Comparison of ENCODE assay signal across 16 cellular contexts in genomic region chr7:98772242-98772603, GRCh38.
DNase-seq lines count a peak whose midpoint lies in the region; ATAC-seq lines count a peak whose summit lies in the region.
"Had no signal": no experiment of that assay in that cellular context is flagged by ENCODE, and none has a peak within 500 bp of the region (broad histone marks: within the 10 kb centered on the region; RNA-seq: fewer than 3 reads in every experiment).

No MANE protein-coding gene starts in this region.

- POLR2A ChIA-PET in activated CD4-positive, alpha-beta T cell treated with anti-CD3 and anti-CD28 coated beads, Interleukin-2, amount 10 ng/mL, durations not matched to agents 7 days and 5 days (lab: Charles Lee) = no interaction called here
- POLR2A ChIA-PET in activated CD4-positive, alpha-beta memory T cell treated with anti-CD3 and anti-CD28 coated beads, Interleukin-2, amount 10 ng/mL, durations not matched to agents 7 days and 5 days (lab: Charles Lee) = no interaction called here

- H3K36me3 Mint-ChIP-seq in activated CD4-positive, alpha-beta T cell treated with anti-CD3 and anti-CD28 coated beads, Interleukin-2, amount 10 ng/mL, durations not matched to agents 7 days and 5 days (ENCODE audit: low read depth) = no peaks in the 10 kb centered on the region
- no peaks in the 10 kb centered on the region for H3K36me3 Mint-ChIP-seq in activated CD4-positive, alpha-beta memory T cell treated with anti-CD3 and anti-CD28 coated beads, Interleukin-2, amount 10 ng/mL, durations not matched to agents 7 days and 5 days (ENCODE audit: low read depth)
- H3K36me3 Mint-ChIP-seq: activated CD4-positive, alpha-beta memory T cell treated with anti-CD3 and anti-CD28 coated beads for 36 hours had no signal

- no peak overlapping the region for H3K4me3 Mint-ChIP-seq in activated CD4-positive, alpha-beta T cell treated with anti-CD3 and anti-CD28 coated beads, Interleukin-2, amount 10 ng/mL, durations not matched to agents 7 days and 5 days
- H3K4me3 Mint-ChIP-seq in activated CD4-positive, alpha-beta memory T cell treated with anti-CD3 and anti-CD28 coated beads, Interleukin-2, amount 10 ng/mL, durations not matched to agents 7 days and 5 days = no peak overlapping the region
- H3K4me3 Mint-ChIP-seq: activated CD4-positive, alpha-beta memory T cell treated with anti-CD3 and anti-CD28 coated beads for 36 hours; central memory CD8-positive, alpha-beta T cell had no signal

- H3K27me3 ChIP-seq in HUES64 (ENCODE audit: insufficient read depth, low read length) (peaks cover 10% of the 10 kb centered on the region; the same call in 1 of the 2 replicates), iPS-15b (ENCODE audit: control insufficient read depth, insufficient read depth, low read length) (no peaks in the 10 kb centered on the region)

- peak overlapping the region; percentile 27 for H3K4me3 ChIP-seq in HUES64 (ENCODE audit: low read length)
- H3K4me3 ChIP-seq in iPS-15b (ENCODE audit: low read depth, low read length) = peak overlapping the region; percentile 30
- H3K4me3 ChIP-seq: left lung, stomach had no signal

- H3K9ac ChIP-seq in HUES64 (ENCODE audit: low read depth, low read length) (no peak overlapping the region), iPS-15b (ENCODE audit: low read depth, low read length) (no peak overlapping the region)
- H3K9ac ChIP-seq: KMS-11 had no signal

- WGBS in HUES64 = 29% methylated on average over 12 of the region's 12 CpGs

- peaks cover 3% of the 10 kb centered on the region for H3K27me3 Mint-ChIP-seq in activated CD4-positive, alpha-beta T cell treated with anti-CD3 and anti-CD28 coated beads, Interleukin-2, amount 10 ng/mL, durations not matched to agents 7 days and 5 days
- H3K27me3 Mint-ChIP-seq in activated CD4-positive, alpha-beta memory T cell treated with anti-CD3 and anti-CD28 coated beads, Interleukin-2, amount 10 ng/mL, durations not matched to agents 7 days and 5 days = no peaks in the 10 kb centered on the region

- H3K4me1 ChIP-seq in HUES64 (ENCODE audit: insufficient read depth, low read length) = peaks cover 7% of the 10 kb centered on the region; the same call in 1 of the 2 replicates
- peaks cover 11% of the 10 kb centered on the region for H3K4me1 ChIP-seq in iPS-15b (ENCODE audit: control insufficient read depth, insufficient read depth, low read length)
- H3K4me1 ChIP-seq: left lung had no signal

- DNase-seq in superior temporal gyrus (ENCODE audit: extremely low spot score) = peak; percentile 14
- DNase-seq in activated CD4-positive, alpha-beta T cell treated with anti-CD3 and anti-CD28 coated beads, Interleukin-2, amount 10 ng/mL, durations not matched to agents 7 days and 5 days = no peak
- DNase-seq in activated CD4-positive, alpha-beta memory T cell treated with anti-CD3 and anti-CD28 coated beads, Interleukin-2, amount 10 ng/mL, durations not matched to agents 7 days and 5 days = no peak
- DNase-seq: activated CD4-positive, alpha-beta memory T cell treated with anti-CD3 and anti-CD28 coated beads for 36 hours; DMS53; NCI-H1417 treated with DMSO at 0.1 percent for 48 hours; stomach had no signal

- H3K27ac Mint-ChIP-seq in activated CD4-positive, alpha-beta T cell treated with anti-CD3 and anti-CD28 coated beads, Interleukin-2, amount 10 ng/mL, durations not matched to agents 7 days and 5 days = no peak overlapping the region
- H3K27ac Mint-ChIP-seq in activated CD4-positive, alpha-beta memory T cell treated with anti-CD3 and anti-CD28 coated beads, Interleukin-2, amount 10 ng/mL, durations not matched to agents 7 days and 5 days = no peak overlapping the region
- H3K27ac Mint-ChIP-seq: activated CD4-positive, alpha-beta memory T cell treated with anti-CD3 and anti-CD28 coated beads for 36 hours had no signal

- no peak overlapping the region for H3K27ac ChIP-seq in HUES64 (ENCODE audit: low read depth, low read length)
- H3K27ac ChIP-seq: KMS-11, left lung, stomach had no signal

- ATAC-seq in GM21447 (IDR thresholded peaks at IDR 0.05; ENCODE audit: unreplicated experiment) (peak; percentile 32), HG02884 (IDR thresholded peaks at IDR 0.05; ENCODE audit: unreplicated experiment) (no peak), HG02973 (IDR thresholded peaks at IDR 0.05; ENCODE audit: unreplicated experiment) (no peak)
- ATAC-seq: HCT116 had no signal

- H3K9me3 ChIP-seq in HUES64 (ENCODE audit: insufficient read depth, low read depth, low read length) (no peaks in the 10 kb centered on the region), iPS-15b (ENCODE audit: control insufficient read depth, insufficient read depth, low read length) (no peaks in the 10 kb centered on the region)
- H3K9me3 ChIP-seq: left lung, stomach had no signal

- CTCF ChIA-PET in activated CD4-positive, alpha-beta T cell treated with anti-CD3 and anti-CD28 coated beads, Interleukin-2, amount 10 ng/mL, durations not matched to agents 7 days and 5 days (lab: Charles Lee) = no interaction called here
- CTCF ChIA-PET in activated CD4-positive, alpha-beta memory T cell treated with anti-CD3 and anti-CD28 coated beads, Interleukin-2, amount 10 ng/mL, durations not matched to agents 7 days and 5 days (lab: Charles Lee) = no interaction called here

- H3K36me3 ChIP-seq in HUES64 (ENCODE audit: insufficient read depth, low read length) (no peaks in the 10 kb centered on the region), iPS-15b (ENCODE audit: control insufficient read depth, insufficient read depth, low read length) (no peaks in the 10 kb centered on the region)
- H3K36me3 ChIP-seq: left lung, stomach had no signal

- no peaks in the 10 kb centered on the region for H3K4me1 Mint-ChIP-seq in activated CD4-positive, alpha-beta T cell treated with anti-CD3 and anti-CD28 coated beads, Interleukin-2, amount 10 ng/mL, durations not matched to agents 7 days and 5 days
- no peaks in the 10 kb centered on the region for H3K4me1 Mint-ChIP-seq in activated CD4-positive, alpha-beta memory T cell treated with anti-CD3 and anti-CD28 coated beads, Interleukin-2, amount 10 ng/mL, durations not matched to agents 7 days and 5 days

- H3K9me3 Mint-ChIP-seq in activated CD4-positive, alpha-beta T cell treated with anti-CD3 and anti-CD28 coated beads, Interleukin-2, amount 10 ng/mL, durations not matched to agents 7 days and 5 days = no peaks in the 10 kb centered on the region
- H3K9me3 Mint-ChIP-seq in activated CD4-positive, alpha-beta memory T cell treated with anti-CD3 and anti-CD28 coated beads, Interleukin-2, amount 10 ng/mL, durations not matched to agents 7 days and 5 days = no peaks in the 10 kb centered on the region
- H3K9me3 Mint-ChIP-seq: activated CD4-positive, alpha-beta memory T cell treated with anti-CD3 and anti-CD28 coated beads for 36 hours; central memory CD8-positive, alpha-beta T cell had no signal
